In the genomic region with DNA sequence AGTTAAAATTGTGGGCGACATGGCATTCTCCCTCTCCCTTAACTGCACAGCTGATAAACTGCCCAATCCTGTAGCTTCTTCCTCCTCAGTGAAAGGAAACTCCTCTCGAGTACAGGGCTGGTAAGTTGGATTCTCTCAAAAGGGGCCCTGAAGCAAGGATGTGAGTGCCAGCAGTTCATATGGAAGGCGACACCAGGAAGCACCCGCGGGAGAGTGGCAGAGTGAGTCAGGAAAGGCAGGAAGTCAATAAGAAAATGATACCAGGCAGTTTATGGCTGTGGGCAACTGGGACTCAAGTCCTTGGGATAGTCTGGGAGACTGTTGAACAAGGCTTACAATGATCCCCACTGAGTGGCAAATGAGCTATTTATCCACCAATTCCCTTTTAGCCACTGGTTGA, we compare ENCODE assay signal across 15 cellular contexts. TPM values are rescaled to one million over a fixed set of nuclear protein-coding genes. Genes with fewer than 3 reads are reported as not detected.
DNase-seq lines count a peak whose midpoint lies in the region; ATAC-seq and TF ChIP-seq lines count a peak whose summit lies in the region.
"Had no signal": no experiment of that assay in that cellular context is flagged by ENCODE, and none has a peak within 500 bp of the region (broad histone marks: within the 10 kb centered on the region; RNA-seq: fewer than 3 reads in every experiment).

No MANE protein-coding gene starts in this region.

- H3K36me3 ChIP-seq in mucosa of descending colon (ENCODE audit: low read depth) = no peaks in the 10 kb centered on the region
- H3K36me3 ChIP-seq: stomach had no signal

- CTCF ChIA-PET in WTC11 (lab: Charles Lee) = interaction anchor here (2.0 kb wide), 1 partner anchor 69 kb away, joined by 14 read pairs; a partner anchor contains a TSS

- H3K4me1 Mint-ChIP-seq in WTC11 = peaks cover 6% of the 10 kb centered on the region; the same call in 1 of the 2 replicates

- DNase-seq in EL (peak; percentile 44), NCI-H2107 (lab: John Stamatoyannopoulos, UW) (peak; percentile 1), WTC11 (ENCODE audit: low spot score) (no peak), mucosa of descending colon (peak; percentile 68 to 70 (median 69))
- DNase-seq in stimulated activated CD4-positive, alpha-beta T cell treated with anti-CD3 and anti-CD28 coated beads, Interleukin-4, amount 100 ng/mL, for 1 hour = no peak
- DNase-seq in stimulated activated CD4-positive, alpha-beta T cell treated with anti-CD3 and anti-CD28 coated beads, Interleukin-15, amount 100 ng/mL, for 24 hours = no peak
- DNase-seq: activated CD4-positive, alpha-beta T cell treated with anti-CD3 and anti-CD28 coated beads, Interleukin-2, amount 10 ng/mL, durations not matched to agents 7 days and 5 days; GF-D8; NCI-H1048; NCI-H82; retina; stomach had no signal

- peaks cover 10% of the 10 kb centered on the region for H3K4me1 ChIP-seq in mucosa of descending colon (ENCODE audit: low read depth)

- intact Hi-C loops in mucosa of descending colon (cut with DNase I, micrococcal nuclease) = no loop called here

- no peaks in the 10 kb centered on the region for H3K9me3 Mint-ChIP-seq in WTC11
- H3K9me3 Mint-ChIP-seq: activated CD4-positive, alpha-beta T cell treated with anti-CD3 and anti-CD28 coated beads, Interleukin-2, amount 10 ng/mL, durations not matched to agents 7 days and 5 days had no signal

- no peak overlapping the region for H3K4me3 ChIP-seq in mucosa of descending colon
- H3K4me3 ChIP-seq: BLaER1 treated with 17β-estradiol and CSF1 and Interleukin-3, amounts not matched to agents 10 nM and 100 nM; stomach had no signal

- H3K9me3 ChIP-seq in mucosa of descending colon = no peaks in the 10 kb centered on the region
- H3K9me3 ChIP-seq: BLaER1 treated with 17β-estradiol and CSF1 and Interleukin-3, amounts not matched to agents 10 nM and 100 nM; stomach had no signal

- no peak overlapping the region for H3K4me3 Mint-ChIP-seq in WTC11
- H3K4me3 Mint-ChIP-seq: activated CD4-positive, alpha-beta T cell treated with anti-CD3 and anti-CD28 coated beads, Interleukin-2, amount 10 ng/mL, durations not matched to agents 7 days and 5 days had no signal

- no peaks in the 10 kb centered on the region for H3K27me3 Mint-ChIP-seq in WTC11 (ENCODE audit: low read depth)
- H3K27me3 Mint-ChIP-seq: activated CD4-positive, alpha-beta T cell treated with anti-CD3 and anti-CD28 coated beads, Interleukin-2, amount 10 ng/mL, durations not matched to agents 7 days and 5 days had no signal

- H3K27ac Mint-ChIP-seq in WTC11 = 0 out of 2 replicates have a peak overlapping the region, but pooled peaks have one; percentile 0
- H3K27ac Mint-ChIP-seq: activated CD4-positive, alpha-beta T cell treated with anti-CD3 and anti-CD28 coated beads, Interleukin-2, amount 10 ng/mL, durations not matched to agents 7 days and 5 days had no signal

- ATAC-seq in WTC11 = no peak; the same call in 1 of the 2 replicates
- ATAC-seq in mucosa of descending colon = peak; percentile 88
- no peak for ATAC-seq in GM18909 (IDR thresholded peaks at IDR 0.05; ENCODE audit: poor library complexity, unreplicated experiment)
- ATAC-seq in HG03439 (IDR thresholded peaks at IDR 0.05; ENCODE audit: unreplicated experiment) = no peak

- H3K36me3 Mint-ChIP-seq in WTC11 = no peaks in the 10 kb centered on the region

- POLR2A ChIA-PET in WTC11 (lab: Charles Lee) = interaction anchor here (0.8 to 0.9 kb wide), 2 partner anchors 9 to 71 kb away, joined by 3 read pairs; a partner anchor contains a TSS

- TF ChIP-seq CTCF in WTC11 (IDR thresholded peaks at IDR 0.05) (no peak), mucosa of descending colon (IDR thresholded peaks at IDR 0.05) (no peak)

TF ChIP-seq in WTC11, 78 proteins besides CTCF, POLR2A, EP300 and RAD21:
- TF ChIP-seq, protein P1, sequence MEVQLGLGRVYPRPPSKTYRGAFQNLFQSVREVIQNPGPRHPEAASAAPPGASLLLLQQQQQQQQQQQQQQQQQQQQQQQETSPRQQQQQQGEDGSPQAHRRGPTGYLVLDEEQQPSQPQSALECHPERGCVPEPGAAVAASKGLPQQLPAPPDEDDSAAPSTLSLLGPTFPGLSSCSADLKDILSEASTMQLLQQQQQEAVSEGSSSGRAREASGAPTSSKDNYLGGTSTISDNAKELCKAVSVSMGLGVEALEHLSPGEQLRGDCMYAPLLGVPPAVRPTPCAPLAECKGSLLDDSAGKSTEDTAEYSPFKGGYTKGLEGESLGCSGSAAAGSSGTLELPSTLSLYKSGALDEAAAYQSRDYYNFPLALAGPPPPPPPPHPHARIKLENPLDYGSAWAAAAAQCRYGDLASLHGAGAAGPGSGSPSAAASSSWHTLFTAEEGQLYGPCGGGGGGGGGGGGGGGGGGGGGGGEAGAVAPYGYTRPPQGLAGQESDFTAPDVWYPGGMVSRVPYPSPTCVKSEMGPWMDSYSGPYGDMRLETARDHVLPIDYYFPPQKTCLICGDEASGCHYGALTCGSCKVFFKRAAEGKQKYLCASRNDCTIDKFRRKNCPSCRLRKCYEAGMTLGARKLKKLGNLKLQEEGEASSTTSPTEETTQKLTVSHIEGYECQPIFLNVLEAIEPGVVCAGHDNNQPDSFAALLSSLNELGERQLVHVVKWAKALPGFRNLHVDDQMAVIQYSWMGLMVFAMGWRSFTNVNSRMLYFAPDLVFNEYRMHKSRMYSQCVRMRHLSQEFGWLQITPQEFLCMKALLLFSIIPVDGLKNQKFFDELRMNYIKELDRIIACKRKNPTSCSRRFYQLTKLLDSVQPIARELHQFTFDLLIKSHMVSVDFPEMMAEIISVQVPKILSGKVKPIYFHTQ (CRISPR knock-in tag; IDR thresholded peaks at IDR 0.05) = no peak
- TF ChIP-seq, protein P2, sequence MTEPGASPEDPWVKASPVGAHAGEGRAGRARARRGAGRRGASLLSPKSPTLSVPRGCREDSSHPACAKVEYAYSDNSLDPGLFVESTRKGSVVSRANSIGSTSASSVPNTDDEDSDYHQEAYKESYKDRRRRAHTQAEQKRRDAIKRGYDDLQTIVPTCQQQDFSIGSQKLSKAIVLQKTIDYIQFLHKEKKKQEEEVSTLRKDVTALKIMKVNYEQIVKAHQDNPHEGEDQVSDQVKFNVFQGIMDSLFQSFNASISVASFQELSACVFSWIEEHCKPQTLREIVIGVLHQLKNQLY (CRISPR knock-in tag; IDR thresholded peaks at IDR 0.05) = no peak
- no peak for TF ChIP-seq ELF4 (CRISPR knock-in tag; IDR thresholded peaks at IDR 0.05; ENCODE audit: low read depth)
- no peak for TF ChIP-seq CREM (CRISPR knock-in tag; IDR thresholded peaks at IDR 0.05)
- no peak for TF ChIP-seq ZNF671 (CRISPR knock-in tag; IDR thresholded peaks at IDR 0.05)
- TF ChIP-seq, protein P3, sequence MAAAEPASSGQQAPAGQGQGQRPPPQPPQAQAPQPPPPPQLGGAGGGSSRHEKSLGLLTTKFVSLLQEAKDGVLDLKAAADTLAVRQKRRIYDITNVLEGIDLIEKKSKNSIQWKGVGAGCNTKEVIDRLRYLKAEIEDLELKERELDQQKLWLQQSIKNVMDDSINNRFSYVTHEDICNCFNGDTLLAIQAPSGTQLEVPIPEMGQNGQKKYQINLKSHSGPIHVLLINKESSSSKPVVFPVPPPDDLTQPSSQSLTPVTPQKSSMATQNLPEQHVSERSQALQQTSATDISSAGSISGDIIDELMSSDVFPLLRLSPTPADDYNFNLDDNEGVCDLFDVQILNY (CRISPR knock-in tag; IDR thresholded peaks at IDR 0.05) = no peak
- TF ChIP-seq, protein P4, sequence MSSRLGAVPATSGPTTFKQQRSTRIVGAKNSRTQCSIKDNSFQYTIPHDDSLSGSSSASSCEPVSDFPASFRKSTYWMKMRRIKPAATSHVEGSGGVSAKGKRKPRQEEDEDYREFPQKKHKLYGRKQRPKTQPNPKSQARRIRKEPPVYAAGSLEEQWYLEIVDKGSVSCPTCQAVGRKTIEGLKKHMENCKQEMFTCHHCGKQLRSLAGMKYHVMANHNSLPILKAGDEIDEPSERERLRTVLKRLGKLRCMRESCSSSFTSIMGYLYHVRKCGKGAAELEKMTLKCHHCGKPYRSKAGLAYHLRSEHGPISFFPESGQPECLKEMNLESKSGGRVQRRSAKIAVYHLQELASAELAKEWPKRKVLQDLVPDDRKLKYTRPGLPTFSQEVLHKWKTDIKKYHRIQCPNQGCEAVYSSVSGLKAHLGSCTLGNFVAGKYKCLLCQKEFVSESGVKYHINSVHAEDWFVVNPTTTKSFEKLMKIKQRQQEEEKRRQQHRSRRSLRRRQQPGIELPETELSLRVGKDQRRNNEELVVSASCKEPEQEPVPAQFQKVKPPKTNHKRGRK (CRISPR knock-in tag; IDR thresholded peaks at IDR 0.05; ENCODE audit: borderline replicate concordance) = no peak
- no peak for TF ChIP-seq NR3C1 (CRISPR knock-in tag; conservative IDR thresholded peaks at IDR 0.05; ENCODE audit: low read depth)
- no peak for TF ChIP-seq GTF2I (CRISPR knock-in tag; conservative IDR thresholded peaks at IDR 0.05)
- no peak for TF ChIP-seq NFYB (CRISPR knock-in tag; conservative IDR thresholded peaks at IDR 0.05; ENCODE audit: low read depth)
- no peak for TF ChIP-seq TCF7 (CRISPR knock-in tag; IDR thresholded peaks at IDR 0.05; ENCODE audit: low read depth)
- no peak for TF ChIP-seq GRHL2 (CRISPR knock-in tag; IDR thresholded peaks at IDR 0.05; ENCODE audit: insufficient replicate concordance, severe bottlenecking)
- no peak for TF ChIP-seq ZNF317 (CRISPR knock-in tag; IDR thresholded peaks at IDR 0.05; ENCODE audit: borderline replicate concordance, low read depth)
- no peak for TF ChIP-seq JAZF1 (CRISPR knock-in tag; IDR thresholded peaks at IDR 0.05)
- TF ChIP-seq ZNF416 (CRISPR knock-in tag; IDR thresholded peaks at IDR 0.05) = no peak
- TF ChIP-seq TP53 (CRISPR knock-in tag; IDR thresholded peaks at IDR 0.05) = no peak

RNA-seq across cellular contexts. Expression of a gene that starts 34.8 kb away (rescaled TPM):
- 11.1 to 12.1 TPM (median 11.5 TPM) in 3 replicates for total RNA-seq in WTC11 (2021)
- 100 to 1,000 TPM in 2 of 3 donors, 10 to 100 TPM in 1; 82.7 to 160 (median 150) TPM for total RNA-seq in mucosa of descending colon

RNA-seq across cellular contexts. Expression of a gene that starts 57.6 kb away (rescaled TPM):
- total RNA-seq in WTC11 (2021) (136 to 140 TPM (median 137 TPM) in 3 replicates), mucosa of descending colon (10 to 100 TPM; 29.5 to 42.2 (median 32.2) TPM)

Comparison
In these comparisons a context has a peak if more than half of its experiments do, and no peak if none do; other contexts are left out.
1. DNase-seq: peak in EL (single experiment), NCI-H2107 (single experiment) and mucosa of descending colon (3 of 3); none in WTC11 (single experiment), stimulated activated CD4-positive, alpha-beta T cell treated with anti-CD3 and anti-CD28 coated beads, Interleukin-4, amount 100 ng/mL, for 1 hour (single experiment) and stimulated activated CD4-positive, alpha-beta T cell treated with anti-CD3 and anti-CD28 coated beads, Interleukin-15, amount 100 ng/mL, for 24 hours (single experiment).